Comparison of ENCODE assay signal across 17 cellular contexts in genomic region chr4:95537967-95538485, GRCh38. TPM values are rescaled to one million over a fixed set of nuclear protein-coding genes. Genes with fewer than 3 reads are reported as not detected.
"Had no signal": no experiment of that assay in that cellular context is flagged by ENCODE, and none has a peak within 500 bp of the region (broad histone marks: within the 10 kb centered on the region; RNA-seq: fewer than 3 reads in every experiment).

No MANE protein-coding gene starts in this region.

- H3K9me3 ChIP-seq: mucosa of descending colon, psoas muscle, sigmoid colon, testis had no signal

- H3K27ac ChIP-seq: psoas muscle, sigmoid colon had no signal

- DNase-seq: activated CD4-positive, alpha-beta T cell treated with anti-CD3 and anti-CD28 coated beads for 48 hours; activated CD8-positive, alpha-beta memory T cell treated with anti-CD3 and anti-CD28 coated beads, Interleukin-2, amount 50 U/mL, for 48 hours; activated CD8-positive, alpha-beta T cell treated with anti-CD3 and anti-CD28 coated beads, Interleukin-2, amount 10 ng/mL, durations not matched to agents 7 days and 5 days; activated naive CD4-positive, alpha-beta T cell treated with Interleukin-2 at 50 U/mL for 16 hours; activated naive CD8-positive, alpha-beta T cell treated with anti-CD3 and anti-CD28 coated beads, Interleukin-2, amount 50 U/mL, for 24 hours; dermis blood vessel endothelial cell; foreskin fibroblast; glutamatergic neuron; mucosa of descending colon; naive thymus-derived CD8-positive, alpha-beta T cell; psoas muscle; sigmoid colon; stimulated activated CD4-positive, alpha-beta T cell treated with anti-CD3 and anti-CD28 coated beads, Interleukin-2, amount 100 ng/mL, for 48 hours; stimulated activated naive CD4-positive, alpha-beta T cell treated with Interleukin-2 at 50 U/mL for 16 hours; T-helper 1 cell; testis had no signal

- H3K4me3 ChIP-seq: mucosa of descending colon, psoas muscle, sigmoid colon, testis had no signal

- H3K4me1 ChIP-seq: psoas muscle, sigmoid colon, testis had no signal

- H3K36me3 ChIP-seq: sigmoid colon had no signal

- H3K27me3 ChIP-seq: sigmoid colon, testis had no signal

RNA-seq across cellular contexts. Expression of gene UNC5C, which starts 10.7 kb away (rescaled TPM):
- total RNA-seq: activated CD8-positive, alpha-beta T cell treated with anti-CD3 and anti-CD28 coated beads, Interleukin-2, amount 10 ng/mL, durations not matched to agents 7 days and 5 days; activated T-helper 1 cell treated with anti-CD3 and anti-CD28 coated beads, Interleukin-12 subunit alpha, Interleukin-12 subunit beta, Interleukin-2, Interleukin-4 antibody, amounts not matched to agents 30 ng/mL and 10 ng/mL and 1 ng/mL, durations not matched to agents 14 hours and 24 hours and 36 hours; naive thymus-derived CD8-positive, alpha-beta T cell had no signal
- polyA plus RNA-seq: naive thymus-derived CD8-positive, alpha-beta T cell had no signal
